9 cellular contexts compared by ENCODE assay signal in genomic region chrX:12949205-12949926, GRCh38. TPM values are rescaled to one million over a fixed set of nuclear protein-coding genes. Genes with fewer than 3 reads are reported as not detected.
A peak's percentile ranks its signal among the peaks of the same experiment; 100 is the strongest.
DNase-seq lines count a peak whose midpoint lies in the region; ATAC-seq, FAIRE-seq and TF ChIP-seq lines count a peak whose summit lies in the region.
"Had no signal": no experiment of that assay in that cellular context is flagged by ENCODE, and none has a peak within 500 bp of the region (broad histone marks: within the 10 kb centered on the region; RNA-seq: fewer than 3 reads in every experiment).

No MANE protein-coding gene starts in this region.

- H3K4me3 ChIP-seq in kidney (ENCODE audit: low read length in 2 of 2) (peak overlapping the region in 1 of 2 donors; percentile 28), tibial nerve (peak overlapping the region in 1 of 4 donors; percentile 23)

- TF ChIP-seq CTCF in kidney (IDR thresholded peaks at IDR 0.05; ENCODE audit: borderline replicate concordance, extremely low read depth, insufficient read depth) (no peak), tibial nerve (IDR thresholded peaks at IDR 0.05) (no peak)

- peak overlapping the region; percentile 84 to 90 for H3K4me3 Mint-ChIP-seq in activated T-cell treated with anti-CD3 and anti-CD28 coated beads, Interleukin-2, amount 50 U/mL, for 72 hours
- peak overlapping the region; percentile 86 for H3K4me3 Mint-ChIP-seq in activated naive CD8-positive, alpha-beta T cell

- no peaks in the 10 kb centered on the region for H3K36me3 Mint-ChIP-seq in activated T-cell treated with anti-CD3 and anti-CD28 coated beads, Interleukin-2, amount 50 U/mL, for 72 hours (ENCODE audit: insufficient read depth in 2 of 2)
- H3K36me3 Mint-ChIP-seq in activated naive CD8-positive, alpha-beta T cell, result no peaks in the 10 kb centered on the region

- no peak overlapping the region for H3K9ac ChIP-seq in kidney (ENCODE audit: low read length in 2 of 2)

- intact Hi-C loops in kidney (cut with DNase I), result no loop called here

- TF ChIP-seq POLR2A in tibial nerve (IDR thresholded peaks at IDR 0.05), result no peak

- peak overlapping the region; percentile 97 for H3K27ac Mint-ChIP-seq in activated T-cell treated with anti-CD3 and anti-CD28 coated beads, Interleukin-2, amount 50 U/mL, for 72 hours
- peak overlapping the region; percentile 96 for H3K27ac Mint-ChIP-seq in activated naive CD8-positive, alpha-beta T cell

- H3K4me1 Mint-ChIP-seq in activated T-cell treated with anti-CD3 and anti-CD28 coated beads, Interleukin-2, amount 50 U/mL, for 72 hours (ENCODE audit: low read depth), result peaks cover 83% of the 10 kb centered on the region
- peaks cover 77% of the 10 kb centered on the region for H3K4me1 Mint-ChIP-seq in activated naive CD8-positive, alpha-beta T cell (ENCODE audit: low read depth)

- peak overlapping the region; percentile 32 to 59 for H3K27ac ChIP-seq in kidney (ENCODE audit: low read depth in 2 of 2, low read length in 2 of 2)
- H3K27ac ChIP-seq in tibial nerve, result peak overlapping the region; percentile 33 to 85 (median 80)

- no peaks in the 10 kb centered on the region for H3K9me3 Mint-ChIP-seq in activated T-cell treated with anti-CD3 and anti-CD28 coated beads, Interleukin-2, amount 50 U/mL, for 72 hours
- H3K9me3 Mint-ChIP-seq in activated naive CD8-positive, alpha-beta T cell (ENCODE audit: low read depth), result no peaks in the 10 kb centered on the region

- H3K27me3 ChIP-seq in tibial nerve, result no peaks in the 10 kb centered on the region

- DNase-seq in activated T-cell treated with anti-CD3 and anti-CD28 coated beads, Interleukin-2, amount 50 U/mL, for 72 hours, result no peak
- no peak for DNase-seq in activated T-cell treated with anti-CD3 and anti-CD28 coated beads, Interleukin-2, amount 50 U/mL, for 1 hour
- no peak for DNase-seq in kidney
- DNase-seq in tibial nerve (ENCODE audit: low spot score in 2 of 2), result no peak
- no peak for DNase-seq in NCI-H2081 treated with DMSO at 0.1 percent for 48 hours (lab: John Stamatoyannopoulos, UW)
- no peak for DNase-seq in NCI-H226
- no peak for DNase-seq in GM19239 (ENCODE audit: insufficient read length, low spot score)

- H3K36me3 ChIP-seq in kidney (ENCODE audit: control insufficient read depth in 1 of 2, insufficient read depth in 2 of 2, low read length in 2 of 2) (no peaks in the 10 kb centered on the region), tibial nerve (no peaks in the 10 kb centered on the region)

- WGBS in tibial nerve, 2 donors, result 43 to 51% methylated on average over 4 to 5 of the region's 5 CpGs

- H3K9me3 ChIP-seq in kidney (ENCODE audit: control insufficient read depth in 1 of 2, low read length in 2 of 2), result no peaks in the 10 kb centered on the region
- no peaks in the 10 kb centered on the region for H3K9me3 ChIP-seq in tibial nerve

- ATAC-seq in activated T-cell treated with anti-CD3 and anti-CD28 coated beads, Interleukin-2, amount 50 U/mL, for 72 hours (replicated peaks in 1 of 2), result no peak

- H3K4me1 ChIP-seq in kidney (ENCODE audit: control insufficient read depth in 1 of 2, insufficient read depth in 1 of 2, low read depth in 1 of 2, low read length in 2 of 2) (peaks cover 10 to 12% of the 10 kb centered on the region in 2 donors), tibial nerve (peaks cover 0 to 25% (median 16%) of the 10 kb centered on the region in 4 donors)

- peaks cover 12% of the 10 kb centered on the region for H3K27me3 Mint-ChIP-seq in activated T-cell treated with anti-CD3 and anti-CD28 coated beads, Interleukin-2, amount 50 U/mL, for 72 hours (ENCODE audit: low read depth)
- H3K27me3 Mint-ChIP-seq in activated naive CD8-positive, alpha-beta T cell, result no peaks in the 10 kb centered on the region

- no peak for TF ChIP-seq EP300 in tibial nerve (IDR thresholded peaks at IDR 0.05)

- FAIRE-seq in kidney (lab: Jason Lieb, UNC) (no peak), GM19239 (lab: Jason Lieb, UNC) (no peak)

RNA-seq across cellular contexts. Expression of gene TMSB4X, which starts 25.5 kb away (rescaled TPM):
- 1,000 to 10,000 TPM; 4,011 to 4,477 TPM for total RNA-seq in activated T-cell treated with anti-CD3 and anti-CD28 coated beads, Interleukin-2, amount 50 U/mL, for 72 hours
- total RNA-seq in kidney (2,421 TPM), tibial nerve (1,000 to 10,000 TPM; 3,029 to 4,490 (median 3,421) TPM)
- 3,432 TPM for polyA plus RNA-seq in kidney (ENCODE audit: insufficient read depth, low read depth, low replicate concordance)

RNA-seq across cellular contexts. Expression of gene TLR8, which starts 42.9 kb away (rescaled TPM):
- not detected for total RNA-seq in activated T-cell treated with anti-CD3 and anti-CD28 coated beads, Interleukin-2, amount 50 U/mL, for 72 hours
- total RNA-seq in kidney (3.1 TPM), tibial nerve (1 to 10 TPM in 3 of 4 donors, under 1 TPM in 1; 0.63 to 1.8 (median 1.4) TPM)
- not detected for polyA plus RNA-seq in kidney (ENCODE audit: insufficient read depth, low read depth, low replicate concordance)
- total RNA-seq: epithelial cell of proximal tubule had no signal
